Comparison of ENCODE assay signal across 8 cellular contexts in genomic region chr3:126358038-126358815, GRCh38. TPM values are rescaled to one million over a fixed set of nuclear protein-coding genes. Genes with fewer than 3 reads are reported as not detected.
A peak's percentile ranks its signal among the peaks of the same experiment; 100 is the strongest.
DNase-seq lines count a peak whose midpoint lies in the region; ATAC-seq and TF ChIP-seq lines count a peak whose summit lies in the region.

No MANE protein-coding gene starts in this region.

- H3K4me3 Mint-ChIP-seq in type B pancreatic cell: peak overlapping the region; percentile 92

- peaks cover 3% of the 10 kb centered on the region; the same call in 1 of the 2 replicates for H3K27me3 ChIP-seq in BE2C

- H3K9me3 Mint-ChIP-seq in type B pancreatic cell: no peaks in the 10 kb centered on the region

- in situ Hi-C loops in astrocyte of the cerebellum (cut with HindIII; ENCODE audit: low sequenced_read_pairs): no loop called here

- no peaks in the 10 kb centered on the region for H3K36me3 Mint-ChIP-seq in type B pancreatic cell

- no peaks in the 10 kb centered on the region for H3K36me3 ChIP-seq in BE2C

- DNase-seq in BE2C (no peak), astrocyte of the cerebellum (ENCODE audit: low read depth) (no peak), left lobe of liver (ENCODE audit: low spot score) (peak; percentile 89), type B pancreatic cell (ENCODE audit: extremely low spot score, unreplicated experiment) (no peak)
- DNase-seq in Jurkat, Clone E6-1 (ENCODE audit: low read depth, low spot score): no peak

- peaks cover 8% of the 10 kb centered on the region for H3K4me1 ChIP-seq in BE2C

- H3K9me3 ChIP-seq in BE2C: no peaks in the 10 kb centered on the region

- peaks cover 52% of the 10 kb centered on the region for H3K27me3 Mint-ChIP-seq in type B pancreatic cell

- H3K4me3 ChIP-seq in BE2C (ENCODE audit: low read depth, low read length): peak overlapping the region; percentile 75
- peak overlapping the region; percentile 57 for H3K4me3 ChIP-seq in Jurkat, Clone E6-1 (ENCODE audit: low read length)
- peak overlapping the region; percentile 48 for H3K4me3 ChIP-seq in astrocyte of the cerebellum (ENCODE audit: low read depth, low read length)

- peak; percentile 35 for ATAC-seq in left lobe of liver
- no peak for ATAC-seq in HG02840 (IDR thresholded peaks at IDR 0.05; ENCODE audit: low FRiP score, unreplicated experiment)
- no peak for ATAC-seq in GM18498 (IDR thresholded peaks at IDR 0.05; ENCODE audit: unreplicated experiment)
- ATAC-seq in GM18520 (IDR thresholded peaks at IDR 0.05; ENCODE audit: unreplicated experiment): no peak

- TF ChIP-seq CTCF in BE2C (IDR thresholded peaks at IDR 0.05; ENCODE audit: low read depth, low read length) (no peak), astrocyte of the cerebellum (IDR thresholded peaks at IDR 0.05; ENCODE audit: low read depth, low read length, missing control alignments) (no peak), type B pancreatic cell (conservative IDR thresholded peaks at IDR 0.05) (no peak)

- peak overlapping the region; percentile 85 for H3K27ac Mint-ChIP-seq in type B pancreatic cell

- peaks cover 6% of the 10 kb centered on the region for H3K4me1 Mint-ChIP-seq in type B pancreatic cell (ENCODE audit: unreplicated experiment)

RNA-seq across cellular contexts. Expression of gene KLF15, which starts 1.0 kb away (rescaled TPM):
- polyA plus RNA-seq in BE2C (2012; ENCODE audit: insufficient read depth, insufficient read length, low read depth): 6.6 TPM
- polyA plus RNA-seq in Jurkat, Clone E6-1 (2012; ENCODE audit: insufficient read depth, insufficient read length): 0.79 TPM
- total RNA-seq in left lobe of liver: 105 TPM
- 2.4 and 7.9 TPM in 2 replicates for total RNA-seq in type B pancreatic cell (ENCODE audit: low replicate concordance)

RNA-seq across cellular contexts. Expression of gene CFAP100, which starts 36.5 kb away (rescaled TPM):
- not detected for polyA plus RNA-seq in BE2C (2012; ENCODE audit: insufficient read depth, insufficient read length, low read depth)
- polyA plus RNA-seq in Jurkat, Clone E6-1 (2012; ENCODE audit: insufficient read depth, insufficient read length): not detected
- total RNA-seq in left lobe of liver (not detected), type B pancreatic cell (ENCODE audit: low replicate concordance) (4.3 TPM in 1 of 2 replicates, not detected in the other)

Comparison
In these comparisons a context has a peak if more than half of its experiments do, and no peak if none do; other contexts are left out.
1. RNA of gene KLF15, which starts 1.0 kb away (total RNA-seq): 105 TPM in left lobe of liver (single experiment); 2.4 to 7.9 TPM in type B pancreatic cell; every median in the first group is over 10 times any median in the second.
2. Peak in every context shown above with its lines, with median percentiles within 50 percentile points of each other: H3K4me3 ChIP-seq.